Comparison of ENCODE assay signal across 1 cellular context in genomic region chr1:32651461-32652073, GRCh38.
TF ChIP-seq lines count a peak whose summit lies in the region.

No MANE protein-coding gene starts in this region.

TF ChIP-seq in HepG2, 621 proteins besides CTCF, POLR2A, EP300 and RAD21 (continued from another document and continues in another):
- TF ChIP-seq PLSCR1 (CRISPR knock-in tag; IDR thresholded peaks at IDR 0.05; ENCODE audit: borderline replicate concordance) (peak; percentile 7; the same call in 1 of the 2 replicates), ZNF235 (CRISPR knock-in tag; IDR thresholded peaks at IDR 0.05; ENCODE audit: borderline replicate concordance) (0 out of 2 replicates have a peak, but pooled peaks have one; percentile 11), SNAPC2 (CRISPR knock-in tag; IDR thresholded peaks at IDR 0.05) (no peak; the same call in 1 of the 2 replicates), IKZF1 (IDR thresholded peaks at IDR 0.05) (no peak), HMGXB4 (CRISPR knock-in tag; IDR thresholded peaks at IDR 0.05; ENCODE audit: borderline replicate concordance in 1 of 2, low read depth in 1 of 2) (0 out of 4 replicates have a peak, but pooled peaks of 1 of the 2 experiments have one; percentile 19), ATF7 (IDR thresholded peaks at IDR 0.05) (no peak), ATF7 (CRISPR knock-in tag; IDR thresholded peaks at IDR 0.05) (no peak), U2AF2 (IDR thresholded peaks at IDR 0.05; ENCODE audit: low read depth, low read length) (0 out of 2 replicates have a peak, but pooled peaks have one; percentile 55), ZNF234 (CRISPR knock-in tag; conservative IDR thresholded peaks at IDR 0.05) (peak; percentile 61; the same call in 1 of the 2 replicates), FOXJ3 (CRISPR knock-in tag; IDR thresholded peaks at IDR 0.05; ENCODE audit: borderline replicate concordance) (0 out of 2 replicates have a peak, but pooled peaks have one; percentile 14), ZNF547 (CRISPR knock-in tag; IDR thresholded peaks at IDR 0.05) (peak; percentile 28; the same call in 1 of the 2 replicates), MIXL1 (CRISPR knock-in tag; IDR thresholded peaks at IDR 0.05) (no peak), THRA (CRISPR knock-in tag; IDR thresholded peaks at IDR 0.05; ENCODE audit: borderline replicate concordance) (no peak), ZNF766 (CRISPR knock-in tag; IDR thresholded peaks at IDR 0.05; ENCODE audit: borderline replicate concordance) (peak; percentile 32; the same call in 1 of the 2 replicates), SRY (CRISPR knock-in tag; IDR thresholded peaks at IDR 0.05) (no peak), ZNF670 (CRISPR knock-in tag; IDR thresholded peaks at IDR 0.05; ENCODE audit: borderline replicate concordance) (peak; percentile 44; the same call in 1 of the 2 replicates), ZSCAN5A (CRISPR knock-in tag; IDR thresholded peaks at IDR 0.05; ENCODE audit: borderline replicate concordance) (0 out of 2 replicates have a peak, but pooled peaks have one; percentile 16), MXD4 (CRISPR knock-in tag; IDR thresholded peaks at IDR 0.05) (no peak), PHF20 (CRISPR knock-in tag; IDR thresholded peaks at IDR 0.05) (0 out of 2 replicates have a peak, but pooled peaks have one; percentile 12), ZNF282 (IDR thresholded peaks at IDR 0.05; ENCODE audit: partially characterized antibody) (no peak), ZNF101 (CRISPR knock-in tag; IDR thresholded peaks at IDR 0.05; ENCODE audit: borderline replicate concordance, low read depth) (0 out of 2 replicates have a peak, but pooled peaks have one; percentile 9), ZMYM2 (CRISPR knock-in tag; IDR thresholded peaks at IDR 0.05) (0 out of 2 replicates have a peak, but pooled peaks have one; percentile 42), ATM (IDR thresholded peaks at IDR 0.05; ENCODE audit: borderline replicate concordance) (no peak), SMYD3 (CRISPR knock-in tag; IDR thresholded peaks at IDR 0.05) (no peak), ZNF530 (CRISPR knock-in tag; IDR thresholded peaks at IDR 0.05; ENCODE audit: low read depth) (no peak; the same call in 1 of the 2 replicates), SNAI1 (CRISPR knock-in tag; IDR thresholded peaks at IDR 0.05; ENCODE audit: borderline replicate concordance) (peak; percentile 63), SOX6 (IDR thresholded peaks at IDR 0.05) (no peak), SOX6 (CRISPR knock-in tag; IDR thresholded peaks at IDR 0.05) (no peak), PAWR (CRISPR knock-in tag; IDR thresholded peaks at IDR 0.05; ENCODE audit: borderline replicate concordance) (no peak), ZNF546 (CRISPR knock-in tag; conservative IDR thresholded peaks at IDR 0.05) (peak; percentile 72; the same call in 1 of the 2 replicates)
- TF ChIP-seq, protein P1, sequence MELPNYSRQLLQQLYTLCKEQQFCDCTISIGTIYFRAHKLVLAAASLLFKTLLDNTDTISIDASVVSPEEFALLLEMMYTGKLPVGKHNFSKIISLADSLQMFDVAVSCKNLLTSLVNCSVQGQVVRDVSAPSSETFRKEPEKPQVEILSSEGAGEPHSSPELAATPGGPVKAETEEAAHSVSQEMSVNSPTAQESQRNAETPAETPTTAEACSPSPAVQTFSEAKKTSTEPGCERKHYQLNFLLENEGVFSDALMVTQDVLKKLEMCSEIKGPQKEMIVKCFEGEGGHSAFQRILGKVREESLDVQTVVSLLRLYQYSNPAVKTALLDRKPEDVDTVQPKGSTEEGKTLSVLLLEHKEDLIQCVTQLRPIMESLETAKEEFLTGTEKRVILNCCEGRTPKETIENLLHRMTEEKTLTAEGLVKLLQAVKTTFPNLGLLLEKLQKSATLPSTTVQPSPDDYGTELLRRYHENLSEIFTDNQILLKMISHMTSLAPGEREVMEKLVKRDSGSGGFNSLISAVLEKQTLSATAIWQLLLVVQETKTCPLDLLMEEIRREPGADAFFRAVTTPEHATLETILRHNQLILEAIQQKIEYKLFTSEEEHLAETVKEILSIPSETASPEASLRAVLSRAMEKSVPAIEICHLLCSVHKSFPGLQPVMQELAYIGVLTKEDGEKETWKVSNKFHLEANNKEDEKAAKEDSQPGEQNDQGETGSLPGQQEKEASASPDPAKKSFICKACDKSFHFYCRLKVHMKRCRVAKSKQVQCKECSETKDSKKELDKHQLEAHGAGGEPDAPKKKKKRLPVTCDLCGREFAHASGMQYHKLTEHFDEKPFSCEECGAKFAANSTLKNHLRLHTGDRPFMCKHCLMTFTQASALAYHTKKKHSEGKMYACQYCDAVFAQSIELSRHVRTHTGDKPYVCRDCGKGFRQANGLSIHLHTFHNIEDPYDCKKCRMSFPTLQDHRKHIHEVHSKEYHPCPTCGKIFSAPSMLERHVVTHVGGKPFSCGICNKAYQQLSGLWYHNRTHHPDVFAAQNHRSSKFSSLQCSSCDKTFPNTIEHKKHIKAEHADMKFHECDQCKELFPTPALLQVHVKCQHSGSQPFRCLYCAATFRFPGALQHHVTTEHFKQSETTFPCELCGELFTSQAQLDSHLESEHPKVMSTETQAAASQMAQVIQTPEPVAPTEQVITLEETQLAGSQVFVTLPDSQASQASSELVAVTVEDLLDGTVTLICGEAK (IDR thresholded peaks at IDR 0.05): no peak
- TF ChIP-seq, protein P1 (CRISPR knock-in tag; IDR thresholded peaks at IDR 0.05): no peak; the same call in 1 of the 2 replicates
- TF ChIP-seq, protein P2, sequence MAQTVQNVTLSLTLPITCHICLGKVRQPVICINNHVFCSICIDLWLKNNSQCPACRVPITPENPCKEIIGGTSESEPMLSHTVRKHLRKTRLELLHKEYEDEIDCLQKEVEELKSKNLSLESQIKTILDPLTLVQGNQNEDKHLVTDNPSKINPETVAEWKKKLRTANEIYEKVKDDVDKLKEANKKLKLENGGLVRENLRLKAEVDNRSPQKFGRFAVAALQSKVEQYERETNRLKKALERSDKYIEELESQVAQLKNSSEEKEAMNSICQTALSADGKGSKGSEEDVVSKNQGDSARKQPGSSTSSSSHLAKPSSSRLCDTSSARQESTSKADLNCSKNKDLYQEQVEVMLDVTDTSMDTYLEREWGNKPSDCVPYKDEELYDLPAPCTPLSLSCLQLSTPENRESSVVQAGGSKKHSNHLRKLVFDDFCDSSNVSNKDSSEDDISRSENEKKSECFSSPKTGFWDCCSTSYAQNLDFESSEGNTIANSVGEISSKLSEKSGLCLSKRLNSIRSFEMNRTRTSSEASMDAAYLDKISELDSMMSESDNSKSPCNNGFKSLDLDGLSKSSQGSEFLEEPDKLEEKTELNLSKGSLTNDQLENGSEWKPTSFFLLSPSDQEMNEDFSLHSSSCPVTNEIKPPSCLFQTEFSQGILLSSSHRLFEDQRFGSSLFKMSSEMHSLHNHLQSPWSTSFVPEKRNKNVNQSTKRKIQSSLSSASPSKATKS (CRISPR knock-in tag; IDR thresholded peaks at IDR 0.05): no peak
- TF ChIP-seq, protein P3, sequence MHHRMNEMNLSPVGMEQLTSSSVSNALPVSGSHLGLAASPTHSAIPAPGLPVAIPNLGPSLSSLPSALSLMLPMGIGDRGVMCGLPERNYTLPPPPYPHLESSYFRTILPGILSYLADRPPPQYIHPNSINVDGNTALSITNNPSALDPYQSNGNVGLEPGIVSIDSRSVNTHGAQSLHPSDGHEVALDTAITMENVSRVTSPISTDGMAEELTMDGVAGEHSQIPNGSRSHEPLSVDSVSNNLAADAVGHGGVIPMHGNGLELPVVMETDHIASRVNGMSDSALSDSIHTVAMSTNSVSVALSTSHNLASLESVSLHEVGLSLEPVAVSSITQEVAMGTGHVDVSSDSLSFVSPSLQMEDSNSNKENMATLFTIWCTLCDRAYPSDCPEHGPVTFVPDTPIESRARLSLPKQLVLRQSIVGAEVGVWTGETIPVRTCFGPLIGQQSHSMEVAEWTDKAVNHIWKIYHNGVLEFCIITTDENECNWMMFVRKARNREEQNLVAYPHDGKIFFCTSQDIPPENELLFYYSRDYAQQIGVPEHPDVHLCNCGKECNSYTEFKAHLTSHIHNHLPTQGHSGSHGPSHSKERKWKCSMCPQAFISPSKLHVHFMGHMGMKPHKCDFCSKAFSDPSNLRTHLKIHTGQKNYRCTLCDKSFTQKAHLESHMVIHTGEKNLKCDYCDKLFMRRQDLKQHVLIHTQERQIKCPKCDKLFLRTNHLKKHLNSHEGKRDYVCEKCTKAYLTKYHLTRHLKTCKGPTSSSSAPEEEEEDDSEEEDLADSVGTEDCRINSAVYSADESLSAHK (CRISPR knock-in tag; IDR thresholded peaks at IDR 0.05; ENCODE audit: borderline replicate concordance): no peak
- TF ChIP-seq, protein P4, sequence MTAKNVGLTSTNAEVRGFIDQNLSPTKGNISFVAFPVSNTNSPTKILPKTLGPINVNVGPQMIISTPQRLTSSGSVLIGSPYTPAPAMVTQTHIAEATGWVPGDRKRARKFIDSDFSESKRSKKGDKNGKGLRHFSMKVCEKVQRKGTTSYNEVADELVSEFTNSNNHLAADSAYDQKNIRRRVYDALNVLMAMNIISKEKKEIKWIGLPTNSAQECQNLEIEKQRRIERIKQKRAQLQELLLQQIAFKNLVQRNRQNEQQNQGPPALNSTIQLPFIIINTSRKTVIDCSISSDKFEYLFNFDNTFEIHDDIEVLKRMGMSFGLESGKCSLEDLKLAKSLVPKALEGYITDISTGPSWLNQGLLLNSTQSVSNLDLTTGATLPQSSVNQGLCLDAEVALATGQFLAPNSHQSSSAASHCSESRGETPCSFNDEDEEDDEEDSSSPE (CRISPR knock-in tag; IDR thresholded peaks at IDR 0.05): no peak
- TF ChIP-seq, protein P5, sequence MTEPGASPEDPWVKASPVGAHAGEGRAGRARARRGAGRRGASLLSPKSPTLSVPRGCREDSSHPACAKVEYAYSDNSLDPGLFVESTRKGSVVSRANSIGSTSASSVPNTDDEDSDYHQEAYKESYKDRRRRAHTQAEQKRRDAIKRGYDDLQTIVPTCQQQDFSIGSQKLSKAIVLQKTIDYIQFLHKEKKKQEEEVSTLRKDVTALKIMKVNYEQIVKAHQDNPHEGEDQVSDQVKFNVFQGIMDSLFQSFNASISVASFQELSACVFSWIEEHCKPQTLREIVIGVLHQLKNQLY (CRISPR knock-in tag; IDR thresholded peaks at IDR 0.05): no peak
- TF ChIP-seq, protein P6, sequence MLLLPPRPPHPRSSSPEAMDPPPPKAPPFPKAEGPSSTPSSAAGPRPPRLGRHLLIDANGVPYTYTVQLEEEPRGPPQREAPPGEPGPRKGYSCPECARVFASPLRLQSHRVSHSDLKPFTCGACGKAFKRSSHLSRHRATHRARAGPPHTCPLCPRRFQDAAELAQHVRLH (CRISPR knock-in tag; IDR thresholded peaks at IDR 0.05; ENCODE audit: borderline replicate concordance, low read depth): no peak
